In the genomic region with DNA sequence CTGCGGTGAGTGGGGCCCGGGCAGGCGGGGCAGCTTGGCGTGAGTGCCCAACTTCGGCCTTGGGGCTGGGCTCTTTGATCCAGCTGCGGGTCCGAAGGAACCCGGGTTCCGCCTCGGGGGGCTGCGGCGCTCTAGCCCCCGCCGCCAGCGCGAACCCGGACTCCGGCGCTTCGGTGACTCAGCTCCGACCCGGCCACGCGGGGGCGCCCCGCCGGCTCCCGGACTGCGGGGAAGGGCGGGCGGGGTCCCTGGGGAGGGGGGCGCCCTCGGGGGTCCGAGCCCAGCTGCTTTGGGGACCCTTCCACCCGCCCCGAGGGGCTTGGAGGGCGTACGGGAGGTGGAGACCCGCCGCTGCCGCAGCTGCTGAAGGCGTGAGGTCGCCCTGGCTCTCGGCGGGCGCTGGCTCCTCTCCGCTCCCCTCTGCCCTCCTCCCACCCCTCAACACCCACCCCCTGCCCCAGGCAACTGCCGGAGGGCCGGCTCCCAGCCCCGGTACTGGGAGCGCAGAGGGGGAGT, we compare ENCODE assay signal across 8 cellular contexts. TPM values are rescaled to one million over a fixed set of nuclear protein-coding genes. Genes with fewer than 3 reads are reported as not detected.
DNase-seq lines count a peak whose midpoint lies in the region; ATAC-seq and TF ChIP-seq lines count a peak whose summit lies in the region.

No MANE protein-coding gene starts in this region.

- peak overlapping the region; percentile 73 for H3K4me3 ChIP-seq in GM08714 (ENCODE audit: low read length)
- H3K4me3 ChIP-seq in breast epithelium: peak overlapping the region; percentile 79 to 86 (median 84)

- no peak for TF ChIP-seq POLR2A in breast epithelium (IDR thresholded peaks at IDR 0.05)

- peak overlapping the region; percentile 61 to 85 for H3K27ac ChIP-seq in breast epithelium

- no peaks in the 10 kb centered on the region for H3K27me3 ChIP-seq in breast epithelium

- intact Hi-C loops in breast epithelium (cut with DNase I; ENCODE audit: low total_unique reads) (no loop called here), left colon (cut with DNase I, micrococcal nuclease) (loop anchor here in 1 of 2 donors (5.0 kb wide), 1 partner anchor 154 kb away; a partner anchor contains a TSS)

- DNase-seq in T-helper 22 cell (ENCODE audit: low read depth) (peak; percentile 13), breast epithelium (ENCODE audit: low spot score in 2 of 2) (no peak), left colon (peak in 1 of 2 donors; percentile 70), mucosa of gallbladder (ENCODE audit: low spot score) (no peak), NCI-H2107 treated with DMSO at 0.1 percent for 48 hours (lab: John Stamatoyannopoulos, UW; ENCODE audit: unreplicated experiment) (no peak)
- peak; percentile 49 for DNase-seq in stimulated activated CD4-positive, alpha-beta T cell treated with anti-CD3 and anti-CD28 coated beads, Interleukin-4, amount 100 ng/mL, for 24 hours

- H3K4me1 ChIP-seq in breast epithelium: peaks cover 7% of the 10 kb centered on the region in 2 donors

- H3K36me3 ChIP-seq in breast epithelium: no peaks in the 10 kb centered on the region

- no peaks in the 10 kb centered on the region for H3K9me3 ChIP-seq in breast epithelium

- ATAC-seq in HG02885 (IDR thresholded peaks at IDR 0.05; ENCODE audit: poor library complexity, unreplicated experiment): peak; percentile 66
- ATAC-seq in left colon: peak; percentile 48

- TF ChIP-seq CTCF in breast epithelium (IDR thresholded peaks at IDR 0.05): peak in 1 of 3 donors; percentile 8

RNA-seq across cellular contexts. Expression of a gene that starts 0.5 kb away (rescaled TPM):
- total RNA-seq in breast epithelium: 10 to 100 TPM; 13.9 to 56.5 (median 26.5) TPM
- 10 to 100 TPM; 73.2 to 91.0 TPM for total RNA-seq in left colon
- total RNA-seq in mucosa of gallbladder: 16.1 TPM

Comparison
In these comparisons a context has a peak if more than half of its experiments do, and no peak if none do; other contexts are left out.
1. DNase-seq: peak in T-helper 22 cell (single experiment) and stimulated activated CD4-positive, alpha-beta T cell treated with anti-CD3 and anti-CD28 coated beads, Interleukin-4, amount 100 ng/mL, for 24 hours (single experiment); none in breast epithelium (0 of 2), mucosa of gallbladder (single experiment) and NCI-H2107 treated with DMSO at 0.1 percent for 48 hours (single experiment).